In the genomic region with DNA sequence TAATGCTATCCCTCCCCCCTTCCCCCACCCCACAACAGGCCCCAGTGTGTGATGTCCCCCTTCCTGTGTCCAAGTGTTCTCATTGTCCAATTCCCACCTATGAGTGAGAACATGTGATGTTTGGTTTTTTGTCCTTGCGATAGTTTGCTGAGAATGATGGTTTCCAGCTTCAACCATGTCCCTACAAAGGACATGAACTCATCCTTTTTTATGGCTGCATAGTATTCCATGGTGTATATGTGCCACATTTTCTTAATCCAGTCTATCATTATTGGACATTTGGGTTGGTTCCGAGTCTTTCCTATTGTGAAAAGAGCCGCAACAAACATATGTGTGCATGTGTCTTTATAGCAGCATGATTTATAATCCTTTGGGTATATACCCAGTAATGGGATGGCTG, we compare ENCODE assay signal across 1 cellular context. TPM values are rescaled to one million over a fixed set of nuclear protein-coding genes. Genes with fewer than 3 reads are reported as not detected.
"Had no signal": no experiment of that assay in that cellular context is flagged by ENCODE, and none has a peak within 500 bp of the region (broad histone marks: within the 10 kb centered on the region; RNA-seq: fewer than 3 reads in every experiment).

No MANE protein-coding gene starts in this region.

RNA-seq across cellular contexts. Expression of a gene that starts 40.3 kb away (rescaled TPM):
- total RNA-seq: HT1080 had no signal
